12 cellular contexts compared by ENCODE assay signal in the genomic region with DNA sequence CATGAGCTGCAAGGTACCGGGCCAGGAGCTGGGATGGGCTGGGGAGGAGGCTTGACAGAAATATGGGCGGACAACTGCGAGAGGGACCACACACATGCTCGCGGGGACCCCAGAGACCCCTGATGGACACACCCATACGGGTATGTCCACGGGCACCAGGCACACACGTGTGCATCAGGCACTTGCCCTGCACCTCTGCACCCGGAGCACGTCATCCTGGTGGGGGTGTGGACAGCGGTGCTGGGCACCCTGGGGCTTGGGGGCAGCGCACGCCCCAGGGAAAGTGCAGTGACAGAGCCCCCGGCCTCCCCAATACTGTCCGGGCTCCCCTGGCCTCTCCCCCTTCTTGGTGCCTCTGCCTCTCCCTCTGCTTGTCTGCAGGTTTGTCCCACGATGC. TPM values are rescaled to one million over a fixed set of nuclear protein-coding genes. Genes with fewer than 3 reads are reported as not detected.
A peak's percentile ranks its signal among the peaks of the same experiment; 100 is the strongest.
DNase-seq lines count a peak whose midpoint lies in the region; ATAC-seq and TF ChIP-seq lines count a peak whose summit lies in the region.
"Had no signal": no experiment of that assay in that cellular context is flagged by ENCODE, and none has a peak within 500 bp of the region (broad histone marks: within the 10 kb centered on the region; RNA-seq: fewer than 3 reads in every experiment).

No MANE protein-coding gene starts in this region.

- peaks cover 13% of the 10 kb centered on the region for H3K36me3 Mint-ChIP-seq in activated CD8-positive, alpha-beta T cell treated with anti-CD3 and anti-CD28 coated beads, Interleukin-2, amount 10 ng/mL, durations not matched to agents 7 days and 5 days (ENCODE audit: low read depth)
- H3K36me3 Mint-ChIP-seq in activated CD8-positive, alpha-beta T cell treated with anti-CD3 and anti-CD28 coated beads for 36 hours (ENCODE audit: low read depth), result no peaks in the 10 kb centered on the region
- no peaks in the 10 kb centered on the region for H3K36me3 Mint-ChIP-seq in immature natural killer cell
- H3K36me3 Mint-ChIP-seq: type B pancreatic cell had no signal

- TF ChIP-seq CTCF in activated CD8-positive, alpha-beta T cell treated with anti-CD3 and anti-CD28 coated beads for 36 hours (IDR thresholded peaks at IDR 0.05), result no peak
- TF ChIP-seq CTCF in RWPE1 (conservative IDR thresholded peaks at IDR 0.05; ENCODE audit: low read depth) (no peak), suprapubic skin (IDR thresholded peaks at IDR 0.05) (no peak)

- no peak for DNase-seq in activated CD8-positive, alpha-beta T cell treated with anti-CD3 and anti-CD28 coated beads, Interleukin-2, amount 10 ng/mL, durations not matched to agents 7 days and 5 days
- DNase-seq in activated CD8-positive, alpha-beta T cell treated with anti-CD3 and anti-CD28 coated beads for 36 hours, result no peak
- DNase-seq in RWPE1 (ENCODE audit: low spot score) (no peak), immature natural killer cell (no peak), suprapubic skin (ENCODE audit: low spot score in 2 of 2) (no peak), NOMO-1 (lab: John Stamatoyannopoulos, UW; ENCODE audit: unreplicated experiment in 2 of 2) (no peak)
- DNase-seq in activated T-cell treated with anti-CD3 and anti-CD28 coated beads, Interleukin-2, amount 50 U/mL, for 48 hours, result no peak
- DNase-seq: ACHN, gastrocnemius medialis, NCI-H2081 treated with DMSO at 0.1 percent for 48 hours had no signal

- peaks cover 100% of the 10 kb centered on the region for H3K4me1 ChIP-seq in suprapubic skin

- intact Hi-C loops in activated CD8-positive, alpha-beta T cell treated with anti-CD3 and anti-CD28 coated beads for 36 hours (cut with micrococcal nuclease), result loop anchor here (5.0 kb wide), 1 partner anchor 113 kb away; no protein-coding TSS in a partner anchor

- peaks cover 3% of the 10 kb centered on the region for H3K27me3 Mint-ChIP-seq in activated CD8-positive, alpha-beta T cell treated with anti-CD3 and anti-CD28 coated beads, Interleukin-2, amount 10 ng/mL, durations not matched to agents 7 days and 5 days (ENCODE audit: low read depth)
- H3K27me3 Mint-ChIP-seq in activated CD8-positive, alpha-beta T cell treated with anti-CD3 and anti-CD28 coated beads for 36 hours, result peaks cover under 1% of the 10 kb centered on the region
- H3K27me3 Mint-ChIP-seq in immature natural killer cell (ENCODE audit: low read depth in 3 of 3), result peaks cover 35 to 53% (median 50%) of the 10 kb centered on the region in 3 donors

- WGBS in suprapubic skin, result 47% methylated on average over 3 of the region's 16 CpGs

- H3K9me3 Mint-ChIP-seq in activated CD8-positive, alpha-beta T cell treated with anti-CD3 and anti-CD28 coated beads, Interleukin-2, amount 10 ng/mL, durations not matched to agents 7 days and 5 days (ENCODE audit: insufficient read depth), result no peaks in the 10 kb centered on the region
- no peaks in the 10 kb centered on the region for H3K9me3 Mint-ChIP-seq in activated CD8-positive, alpha-beta T cell treated with anti-CD3 and anti-CD28 coated beads for 36 hours
- no peaks in the 10 kb centered on the region for H3K9me3 Mint-ChIP-seq in immature natural killer cell
- H3K9me3 Mint-ChIP-seq: type B pancreatic cell had no signal

- no peak overlapping the region for H3K4me3 ChIP-seq in suprapubic skin
- H3K4me3 ChIP-seq: gastrocnemius medialis had no signal

- TF ChIP-seq POLR2A in suprapubic skin (IDR thresholded peaks at IDR 0.05), result no peak

- H3K36me3 ChIP-seq in suprapubic skin, result no peaks in the 10 kb centered on the region
- H3K36me3 ChIP-seq: gastrocnemius medialis had no signal

- H3K27ac ChIP-seq in RWPE1 (peak overlapping the region; percentile 100), suprapubic skin (peak overlapping the region; percentile 90)

- no peaks in the 10 kb centered on the region for H3K9me3 ChIP-seq in suprapubic skin
- H3K9me3 ChIP-seq: gastrocnemius medialis had no signal

- H3K27ac Mint-ChIP-seq in activated CD8-positive, alpha-beta T cell treated with anti-CD3 and anti-CD28 coated beads, Interleukin-2, amount 10 ng/mL, durations not matched to agents 7 days and 5 days, result peak overlapping the region; percentile 33
- H3K27ac Mint-ChIP-seq in activated CD8-positive, alpha-beta T cell treated with anti-CD3 and anti-CD28 coated beads for 36 hours, result no peak overlapping the region
- peak overlapping the region; percentile 79 to 97 (median 93) for H3K27ac Mint-ChIP-seq in immature natural killer cell

- POLR2A ChIA-PET in activated CD8-positive, alpha-beta T cell treated with anti-CD3 and anti-CD28 coated beads, Interleukin-2, amount 10 ng/mL, durations not matched to agents 7 days and 5 days (lab: Charles Lee), result no interaction called here
- POLR2A ChIA-PET in activated CD8-positive, alpha-beta T cell treated with anti-CD3 and anti-CD28 coated beads for 36 hours (lab: Charles Lee), result no interaction called here
- POLR2A ChIA-PET in RWPE1 (lab: Yijun Ruan, JAX; ENCODE audit: low non-redundant PET), result no interaction called here

- peaks cover 56% of the 10 kb centered on the region for H3K4me1 Mint-ChIP-seq in activated CD8-positive, alpha-beta T cell treated with anti-CD3 and anti-CD28 coated beads, Interleukin-2, amount 10 ng/mL, durations not matched to agents 7 days and 5 days (ENCODE audit: low read depth)
- H3K4me1 Mint-ChIP-seq in activated CD8-positive, alpha-beta T cell treated with anti-CD3 and anti-CD28 coated beads for 36 hours (ENCODE audit: low read depth), result peaks cover 54% of the 10 kb centered on the region
- H3K4me1 Mint-ChIP-seq in immature natural killer cell, result peaks cover 45 to 64% of the 10 kb centered on the region in 2 donors

- H3K27me3 ChIP-seq in suprapubic skin, result no peaks in the 10 kb centered on the region

- H3K4me3 Mint-ChIP-seq in activated CD8-positive, alpha-beta T cell treated with anti-CD3 and anti-CD28 coated beads, Interleukin-2, amount 10 ng/mL, durations not matched to agents 7 days and 5 days, result no peak overlapping the region
- no peak overlapping the region for H3K4me3 Mint-ChIP-seq in activated CD8-positive, alpha-beta T cell treated with anti-CD3 and anti-CD28 coated beads for 36 hours
- H3K4me3 Mint-ChIP-seq in immature natural killer cell, result peak overlapping the region in 2 of 5 donors; percentile 7 to 80

- no peak for ATAC-seq in activated CD8-positive, alpha-beta T cell treated with anti-CD3 and anti-CD28 coated beads, Interleukin-2, amount 10 ng/mL, durations not matched to agents 7 days and 5 days
- ATAC-seq in activated CD8-positive, alpha-beta T cell treated with anti-CD3 and anti-CD28 coated beads for 36 hours, result no peak
- no peak for ATAC-seq in GM19035 (IDR thresholded peaks at IDR 0.05; ENCODE audit: unreplicated experiment)
- ATAC-seq: gastrocnemius medialis had no signal

- TF ChIP-seq EP300 in suprapubic skin (IDR thresholded peaks at IDR 0.05), result no peak

- CTCF ChIA-PET in activated CD8-positive, alpha-beta T cell treated with anti-CD3 and anti-CD28 coated beads, Interleukin-2, amount 10 ng/mL, durations not matched to agents 7 days and 5 days (lab: Charles Lee), result interaction anchor here (1.5 kb wide), 1 partner anchor 114 kb away, joined by 5 read pairs; no protein-coding TSS in a partner anchor
- CTCF ChIA-PET in activated CD8-positive, alpha-beta T cell treated with anti-CD3 and anti-CD28 coated beads for 36 hours (lab: Charles Lee), result no interaction called here
- CTCF ChIA-PET in RWPE1 (lab: Yijun Ruan, JAX), result no interaction called here

RNA-seq across cellular contexts. Expression of a gene that starts 1.7 kb away (rescaled TPM):
- total RNA-seq in activated CD8-positive, alpha-beta T cell treated with anti-CD3 and anti-CD28 coated beads, Interleukin-2, amount 10 ng/mL, durations not matched to agents 7 days and 5 days, result 100 to 1,000 TPM; 587 to 613 TPM
- 10 to 100 TPM; 93.9 to 95.7 TPM for total RNA-seq in activated CD8-positive, alpha-beta T cell treated with anti-CD3 and anti-CD28 coated beads for 36 hours
- 1,000 to 10,000 TPM in 1 of 3 donors, 100 to 1,000 TPM in 2; 921 to 1,915 (median 940) TPM for polyA plus RNA-seq in immature natural killer cell
- 100 to 1,000 TPM in 1 of 4 donors, 10 to 100 TPM in 3; 28.6 to 140 (median 76.2) TPM for total RNA-seq in suprapubic skin

RNA-seq across cellular contexts. Expression of a gene that starts 6.1 kb away (rescaled TPM):
- total RNA-seq in activated CD8-positive, alpha-beta T cell treated with anti-CD3 and anti-CD28 coated beads, Interleukin-2, amount 10 ng/mL, durations not matched to agents 7 days and 5 days, result 10 to 100 TPM; 56.5 to 61.8 TPM
- total RNA-seq in activated CD8-positive, alpha-beta T cell treated with anti-CD3 and anti-CD28 coated beads for 36 hours, result 10 to 100 TPM; 30.1 to 31.1 TPM
- 10 to 100 TPM; 11.4 to 20.3 (median 15.9) TPM for polyA plus RNA-seq in immature natural killer cell
- 10 to 100 TPM; 11.4 to 41.0 (median 14.0) TPM for total RNA-seq in suprapubic skin

RNA-seq across cellular contexts. Expression of a gene that starts 10.4 kb away (rescaled TPM):
- total RNA-seq in activated CD8-positive, alpha-beta T cell treated with anti-CD3 and anti-CD28 coated beads, Interleukin-2, amount 10 ng/mL, durations not matched to agents 7 days and 5 days, result under 1 TPM; 0.21 to 0.31 TPM
- total RNA-seq in activated CD8-positive, alpha-beta T cell treated with anti-CD3 and anti-CD28 coated beads for 36 hours, result under 1 TPM in 1 of 2 experiments, not detected in 1; 0.45 TPM
- polyA plus RNA-seq in immature natural killer cell, result 10 to 100 TPM in 2 of 3 donors, 1 to 10 TPM in 1; 5.7 to 30.2 (median 18.1) TPM
- total RNA-seq in suprapubic skin, result 100 to 1,000 TPM in 2 of 4 donors, 10 to 100 TPM in 2; 70.7 to 140 (median 104) TPM

RNA-seq across cellular contexts. Expression of a gene that starts 41.4 kb away (rescaled TPM):
- 1 to 10 TPM; 8.6 to 9.2 TPM for total RNA-seq in activated CD8-positive, alpha-beta T cell treated with anti-CD3 and anti-CD28 coated beads, Interleukin-2, amount 10 ng/mL, durations not matched to agents 7 days and 5 days
- total RNA-seq in activated CD8-positive, alpha-beta T cell treated with anti-CD3 and anti-CD28 coated beads for 36 hours, result 10 to 100 TPM; 12.0 to 12.1 TPM
- polyA plus RNA-seq in immature natural killer cell, result 1 to 10 TPM in 2 of 3 donors, not detected in 1; 1.1 to 1.4 TPM
- 1 to 10 TPM; 1.7 to 4.2 (median 2.7) TPM for total RNA-seq in suprapubic skin

Comparison
In these comparisons a context has a peak if more than half of its experiments do, and no peak if none do; other contexts are left out.
1. RNA of a gene that starts 1.7 kb away (total RNA-seq): 587 to 613 TPM in activated CD8-positive, alpha-beta T cell treated with anti-CD3 and anti-CD28 coated beads, Interleukin-2, amount 10 ng/mL, durations not matched to agents 7 days and 5 days; 93.9 to 95.7 TPM in activated CD8-positive, alpha-beta T cell treated with anti-CD3 and anti-CD28 coated beads for 36 hours and 28.6 to 140 TPM in suprapubic skin; every median in the first group is over 4 times any median in the second.
2. RNA of a gene that starts 10.4 kb away (total RNA-seq): 70.7 to 140 TPM in suprapubic skin; 0.45 TPM in activated CD8-positive, alpha-beta T cell treated with anti-CD3 and anti-CD28 coated beads for 36 hours and 0.21 to 0.31 TPM in activated CD8-positive, alpha-beta T cell treated with anti-CD3 and anti-CD28 coated beads, Interleukin-2, amount 10 ng/mL, durations not matched to agents 7 days and 5 days; every median in the first group is over 10 times any median in the second.